In the genomic region with DNA sequence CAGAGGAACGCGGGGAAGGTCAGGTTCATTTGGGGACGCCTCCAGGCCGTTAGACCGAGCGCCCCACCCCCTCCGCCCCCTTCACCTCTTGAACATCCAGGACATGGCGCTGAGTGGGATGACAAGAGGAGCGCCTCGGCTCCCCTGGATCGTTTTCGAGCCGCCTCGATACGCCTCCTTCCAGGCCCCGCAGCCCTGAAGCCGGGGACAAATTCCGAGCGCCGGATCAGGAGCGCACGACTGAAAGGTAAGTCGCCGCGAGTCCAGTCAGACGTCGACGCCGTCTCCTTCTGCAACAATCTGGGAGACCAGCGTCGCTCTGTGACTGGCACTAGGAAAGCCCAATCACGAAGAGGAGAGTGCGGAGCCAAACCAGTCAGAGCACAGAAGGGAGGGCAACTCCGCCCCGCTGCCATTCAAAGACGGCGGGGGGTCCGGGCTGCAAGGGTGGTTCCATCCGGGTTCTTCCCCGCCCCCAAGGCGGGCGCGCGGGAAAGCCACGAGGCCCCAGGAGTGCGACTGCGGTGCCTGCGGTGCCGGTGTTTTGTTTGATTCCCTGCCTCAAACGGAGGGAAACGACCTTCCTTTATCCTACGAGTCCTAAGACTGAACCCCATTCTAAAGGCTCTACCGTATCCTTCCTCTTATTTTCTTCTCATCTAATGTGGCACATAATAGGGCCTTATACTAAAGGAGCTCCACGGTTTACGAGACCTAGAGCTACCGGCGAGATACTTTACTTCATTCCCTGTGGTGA, we compare ENCODE assay signal across 1 cellular context.
TF ChIP-seq lines count a peak whose summit lies in the region.

A gene with protein sequence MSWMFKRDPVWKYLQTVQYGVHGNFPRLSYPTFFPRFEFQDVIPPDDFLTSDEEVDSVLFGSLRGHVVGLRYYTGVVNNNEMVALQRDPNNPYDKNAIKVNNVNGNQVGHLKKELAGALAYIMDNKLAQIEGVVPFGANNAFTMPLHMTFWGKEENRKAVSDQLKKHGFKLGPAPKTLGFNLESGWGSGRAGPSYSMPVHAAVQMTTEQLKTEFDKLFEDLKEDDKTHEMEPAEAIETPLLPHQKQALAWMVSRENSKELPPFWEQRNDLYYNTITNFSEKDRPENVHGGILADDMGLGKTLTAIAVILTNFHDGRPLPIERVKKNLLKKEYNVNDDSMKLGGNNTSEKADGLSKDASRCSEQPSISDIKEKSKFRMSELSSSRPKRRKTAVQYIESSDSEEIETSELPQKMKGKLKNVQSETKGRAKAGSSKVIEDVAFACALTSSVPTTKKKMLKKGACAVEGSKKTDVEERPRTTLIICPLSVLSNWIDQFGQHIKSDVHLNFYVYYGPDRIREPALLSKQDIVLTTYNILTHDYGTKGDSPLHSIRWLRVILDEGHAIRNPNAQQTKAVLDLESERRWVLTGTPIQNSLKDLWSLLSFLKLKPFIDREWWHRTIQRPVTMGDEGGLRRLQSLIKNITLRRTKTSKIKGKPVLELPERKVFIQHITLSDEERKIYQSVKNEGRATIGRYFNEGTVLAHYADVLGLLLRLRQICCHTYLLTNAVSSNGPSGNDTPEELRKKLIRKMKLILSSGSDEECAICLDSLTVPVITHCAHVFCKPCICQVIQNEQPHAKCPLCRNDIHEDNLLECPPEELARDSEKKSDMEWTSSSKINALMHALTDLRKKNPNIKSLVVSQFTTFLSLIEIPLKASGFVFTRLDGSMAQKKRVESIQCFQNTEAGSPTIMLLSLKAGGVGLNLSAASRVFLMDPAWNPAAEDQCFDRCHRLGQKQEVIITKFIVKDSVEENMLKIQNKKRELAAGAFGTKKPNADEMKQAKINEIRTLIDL (minus strand): TSS at position 302 of the 757 bp plus-strand sequence. CDS start 197 bp downstream, at position 105.

TF ChIP-seq in WTC11, 78 proteins besides CTCF, POLR2A, EP300 and RAD21 (continued from another document):
- TF ChIP-seq, protein P1, sequence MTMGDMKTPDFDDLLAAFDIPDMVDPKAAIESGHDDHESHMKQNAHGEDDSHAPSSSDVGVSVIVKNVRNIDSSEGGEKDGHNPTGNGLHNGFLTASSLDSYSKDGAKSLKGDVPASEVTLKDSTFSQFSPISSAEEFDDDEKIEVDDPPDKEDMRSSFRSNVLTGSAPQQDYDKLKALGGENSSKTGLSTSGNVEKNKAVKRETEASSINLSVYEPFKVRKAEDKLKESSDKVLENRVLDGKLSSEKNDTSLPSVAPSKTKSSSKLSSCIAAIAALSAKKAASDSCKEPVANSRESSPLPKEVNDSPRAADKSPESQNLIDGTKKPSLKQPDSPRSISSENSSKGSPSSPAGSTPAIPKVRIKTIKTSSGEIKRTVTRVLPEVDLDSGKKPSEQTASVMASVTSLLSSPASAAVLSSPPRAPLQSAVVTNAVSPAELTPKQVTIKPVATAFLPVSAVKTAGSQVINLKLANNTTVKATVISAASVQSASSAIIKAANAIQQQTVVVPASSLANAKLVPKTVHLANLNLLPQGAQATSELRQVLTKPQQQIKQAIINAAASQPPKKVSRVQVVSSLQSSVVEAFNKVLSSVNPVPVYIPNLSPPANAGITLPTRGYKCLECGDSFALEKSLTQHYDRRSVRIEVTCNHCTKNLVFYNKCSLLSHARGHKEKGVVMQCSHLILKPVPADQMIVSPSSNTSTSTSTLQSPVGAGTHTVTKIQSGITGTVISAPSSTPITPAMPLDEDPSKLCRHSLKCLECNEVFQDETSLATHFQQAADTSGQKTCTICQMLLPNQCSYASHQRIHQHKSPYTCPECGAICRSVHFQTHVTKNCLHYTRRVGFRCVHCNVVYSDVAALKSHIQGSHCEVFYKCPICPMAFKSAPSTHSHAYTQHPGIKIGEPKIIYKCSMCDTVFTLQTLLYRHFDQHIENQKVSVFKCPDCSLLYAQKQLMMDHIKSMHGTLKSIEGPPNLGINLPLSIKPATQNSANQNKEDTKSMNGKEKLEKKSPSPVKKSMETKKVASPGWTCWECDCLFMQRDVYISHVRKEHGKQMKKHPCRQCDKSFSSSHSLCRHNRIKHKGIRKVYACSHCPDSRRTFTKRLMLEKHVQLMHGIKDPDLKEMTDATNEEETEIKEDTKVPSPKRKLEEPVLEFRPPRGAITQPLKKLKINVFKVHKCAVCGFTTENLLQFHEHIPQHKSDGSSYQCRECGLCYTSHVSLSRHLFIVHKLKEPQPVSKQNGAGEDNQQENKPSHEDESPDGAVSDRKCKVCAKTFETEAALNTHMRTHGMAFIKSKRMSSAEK (CRISPR knock-in tag; IDR thresholded peaks at IDR 0.05; ENCODE audit: borderline replicate concordance): peak; percentile 62; the same call in 1 of the 2 replicates
- TF ChIP-seq ZNF396 (CRISPR knock-in tag; IDR thresholded peaks at IDR 0.05; ENCODE audit: borderline replicate concordance): no peak
- 0 out of 2 replicates have a peak, but pooled peaks have one; percentile 43 for TF ChIP-seq PRRX2 (CRISPR knock-in tag; IDR thresholded peaks at IDR 0.05)
- TF ChIP-seq FOXJ3 (CRISPR knock-in tag; IDR thresholded peaks at IDR 0.05; ENCODE audit: borderline replicate concordance): peak; percentile 75; the same call in 1 of the 2 replicates
- no peak for TF ChIP-seq GRHL2 (CRISPR knock-in tag; IDR thresholded peaks at IDR 0.05; ENCODE audit: insufficient replicate concordance, severe bottlenecking)
- TF ChIP-seq ZNF219 (CRISPR knock-in tag; IDR thresholded peaks at IDR 0.05; ENCODE audit: borderline replicate concordance): no peak
- TF ChIP-seq ESRRA (CRISPR knock-in tag; IDR thresholded peaks at IDR 0.05; ENCODE audit: borderline replicate concordance): peak; percentile 90; the same call in 1 of the 2 replicates
- TF ChIP-seq NR3C1 (CRISPR knock-in tag; conservative IDR thresholded peaks at IDR 0.05; ENCODE audit: low read depth): no peak
- TF ChIP-seq, protein P2, sequence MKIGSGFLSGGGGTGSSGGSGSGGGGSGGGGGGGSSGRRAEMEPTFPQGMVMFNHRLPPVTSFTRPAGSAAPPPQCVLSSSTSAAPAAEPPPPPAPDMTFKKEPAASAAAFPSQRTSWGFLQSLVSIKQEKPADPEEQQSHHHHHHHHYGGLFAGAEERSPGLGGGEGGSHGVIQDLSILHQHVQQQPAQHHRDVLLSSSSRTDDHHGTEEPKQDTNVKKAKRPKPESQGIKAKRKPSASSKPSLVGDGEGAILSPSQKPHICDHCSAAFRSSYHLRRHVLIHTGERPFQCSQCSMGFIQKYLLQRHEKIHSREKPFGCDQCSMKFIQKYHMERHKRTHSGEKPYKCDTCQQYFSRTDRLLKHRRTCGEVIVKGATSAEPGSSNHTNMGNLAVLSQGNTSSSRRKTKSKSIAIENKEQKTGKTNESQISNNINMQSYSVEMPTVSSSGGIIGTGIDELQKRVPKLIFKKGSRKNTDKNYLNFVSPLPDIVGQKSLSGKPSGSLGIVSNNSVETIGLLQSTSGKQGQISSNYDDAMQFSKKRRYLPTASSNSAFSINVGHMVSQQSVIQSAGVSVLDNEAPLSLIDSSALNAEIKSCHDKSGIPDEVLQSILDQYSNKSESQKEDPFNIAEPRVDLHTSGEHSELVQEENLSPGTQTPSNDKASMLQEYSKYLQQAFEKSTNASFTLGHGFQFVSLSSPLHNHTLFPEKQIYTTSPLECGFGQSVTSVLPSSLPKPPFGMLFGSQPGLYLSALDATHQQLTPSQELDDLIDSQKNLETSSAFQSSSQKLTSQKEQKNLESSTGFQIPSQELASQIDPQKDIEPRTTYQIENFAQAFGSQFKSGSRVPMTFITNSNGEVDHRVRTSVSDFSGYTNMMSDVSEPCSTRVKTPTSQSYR (CRISPR knock-in tag; IDR thresholded peaks at IDR 0.05): peak; percentile 96
- TF ChIP-seq, protein P3, sequence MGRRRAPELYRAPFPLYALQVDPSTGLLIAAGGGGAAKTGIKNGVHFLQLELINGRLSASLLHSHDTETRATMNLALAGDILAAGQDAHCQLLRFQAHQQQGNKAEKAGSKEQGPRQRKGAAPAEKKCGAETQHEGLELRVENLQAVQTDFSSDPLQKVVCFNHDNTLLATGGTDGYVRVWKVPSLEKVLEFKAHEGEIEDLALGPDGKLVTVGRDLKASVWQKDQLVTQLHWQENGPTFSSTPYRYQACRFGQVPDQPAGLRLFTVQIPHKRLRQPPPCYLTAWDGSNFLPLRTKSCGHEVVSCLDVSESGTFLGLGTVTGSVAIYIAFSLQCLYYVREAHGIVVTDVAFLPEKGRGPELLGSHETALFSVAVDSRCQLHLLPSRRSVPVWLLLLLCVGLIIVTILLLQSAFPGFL (CRISPR knock-in tag; IDR thresholded peaks at IDR 0.05; ENCODE audit: borderline replicate concordance): no peak
- TF ChIP-seq, protein P4, sequence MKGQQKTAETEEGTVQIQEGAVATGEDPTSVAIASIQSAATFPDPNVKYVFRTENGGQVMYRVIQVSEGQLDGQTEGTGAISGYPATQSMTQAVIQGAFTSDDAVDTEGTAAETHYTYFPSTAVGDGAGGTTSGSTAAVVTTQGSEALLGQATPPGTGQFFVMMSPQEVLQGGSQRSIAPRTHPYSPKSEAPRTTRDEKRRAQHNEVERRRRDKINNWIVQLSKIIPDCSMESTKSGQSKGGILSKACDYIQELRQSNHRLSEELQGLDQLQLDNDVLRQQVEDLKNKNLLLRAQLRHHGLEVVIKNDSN (CRISPR knock-in tag; IDR thresholded peaks at IDR 0.05): peak; percentile 80; the same call in 1 of the 2 replicates
- no peak for TF ChIP-seq RORB (CRISPR knock-in tag; IDR thresholded peaks at IDR 0.05)
- TF ChIP-seq ZNF317 (CRISPR knock-in tag; IDR thresholded peaks at IDR 0.05; ENCODE audit: borderline replicate concordance, low read depth): peak; percentile 64; the same call in 1 of the 2 replicates
- no peak for TF ChIP-seq EMX1 (CRISPR knock-in tag; IDR thresholded peaks at IDR 0.05)
- TF ChIP-seq, protein P5, sequence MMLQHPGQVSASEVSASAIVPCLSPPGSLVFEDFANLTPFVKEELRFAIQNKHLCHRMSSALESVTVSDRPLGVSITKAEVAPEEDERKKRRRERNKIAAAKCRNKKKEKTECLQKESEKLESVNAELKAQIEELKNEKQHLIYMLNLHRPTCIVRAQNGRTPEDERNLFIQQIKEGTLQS (CRISPR knock-in tag; conservative IDR thresholded peaks at IDR 0.05): 0 out of 2 replicates have a peak, but pooled peaks have one; percentile 35
- peak; percentile 69; the same call in 1 of the 2 replicates for TF ChIP-seq ZNF232 (CRISPR knock-in tag; IDR thresholded peaks at IDR 0.05)
- TF ChIP-seq GABPB1 (CRISPR knock-in tag; IDR thresholded peaks at IDR 0.05): peak; percentile 74
